12 cellular contexts compared by ENCODE assay signal in the genomic region with DNA sequence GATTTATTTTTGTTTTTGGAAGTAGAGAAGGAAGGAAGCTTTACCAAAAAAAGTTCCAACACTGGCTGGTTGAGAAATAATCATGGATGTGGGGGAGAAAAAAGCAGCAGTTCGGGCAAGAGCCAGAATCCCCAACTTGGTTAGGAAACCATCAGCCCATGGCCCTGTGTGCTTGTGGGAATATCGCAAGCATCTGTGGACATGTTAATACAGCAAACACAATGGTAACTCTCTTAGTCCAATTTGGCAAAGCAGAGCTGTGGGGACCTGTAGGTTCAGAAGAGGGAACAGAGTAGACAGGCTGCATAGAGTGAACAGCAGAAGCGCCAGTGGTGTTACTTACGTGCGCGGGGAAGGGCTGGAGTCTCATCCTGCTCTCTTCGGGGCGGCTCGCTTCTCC. TPM values are rescaled to one million over a fixed set of nuclear protein-coding genes. Genes with fewer than 3 reads are reported as not detected.
DNase-seq lines count a peak whose midpoint lies in the region; ATAC-seq and TF ChIP-seq lines count a peak whose summit lies in the region.
"Had no signal": no experiment of that assay in that cellular context is flagged by ENCODE, and none has a peak within 500 bp of the region (broad histone marks: within the 10 kb centered on the region; RNA-seq: fewer than 3 reads in every experiment).

No MANE protein-coding gene starts in this region.

- H3K4me1 Mint-ChIP-seq in naive thymus-derived CD8-positive, alpha-beta T cell: peaks cover 13 to 34% (median 28%) of the 10 kb centered on the region in 4 donors
- peaks cover 19% of the 10 kb centered on the region for H3K4me1 Mint-ChIP-seq in Calu3 (ENCODE audit: low read depth, unreplicated experiment)

- no peak for TF ChIP-seq POLR2A in uterus (IDR thresholded peaks at IDR 0.05)

- intact Hi-C loops in right cardiac atrium (cut with DNase I): no loop called here
- intact Hi-C loops in Right ventricle myocardium superior (cut with DNase I): no loop called here
- intact Hi-C loops in dorsolateral prefrontal cortex (cut with DNase I): no loop called here
- intact Hi-C loops in uterus (cut with DNase I; ENCODE audit: low total_unique reads): no loop called here
- intact Hi-C loops in Calu3 (cut with micrococcal nuclease; ENCODE audit: unreplicated experiment): no loop called here

- 89% methylated on average over 9 of the region's 9 CpGs for WGBS in right cardiac atrium

- no peaks in the 10 kb centered on the region for H3K36me3 ChIP-seq in uterus

- H3K27me3 ChIP-seq in right cardiac atrium (ENCODE audit: control insufficient read depth, insufficient read depth) (no peaks in the 10 kb centered on the region), dorsolateral prefrontal cortex (no peaks in the 10 kb centered on the region), uterus (no peaks in the 10 kb centered on the region)
- H3K27me3 ChIP-seq: tibial artery had no signal

- peak overlapping the region in 6 of 10 donors; percentile 16 to 57 (median 26) for H3K4me3 Mint-ChIP-seq in naive thymus-derived CD8-positive, alpha-beta T cell
- H3K4me3 Mint-ChIP-seq in Calu3 (ENCODE audit: low read depth, unreplicated experiment): no peak overlapping the region

- no peaks in the 10 kb centered on the region for H3K27me3 Mint-ChIP-seq in naive thymus-derived CD8-positive, alpha-beta T cell
- H3K27me3 Mint-ChIP-seq in Calu3 (ENCODE audit: unreplicated experiment): no peaks in the 10 kb centered on the region

- CTCF ChIA-PET in Calu3 (lab: Charles Lee): no interaction called here

- H3K27ac Mint-ChIP-seq in naive thymus-derived CD8-positive, alpha-beta T cell: peak overlapping the region; percentile 63 to 90 (median 84)
- H3K27ac Mint-ChIP-seq in Calu3 (ENCODE audit: unreplicated experiment): no peak overlapping the region

- H3K9me3 ChIP-seq in right cardiac atrium (ENCODE audit: control insufficient read depth, low read length): no peaks in the 10 kb centered on the region
- H3K9me3 ChIP-seq in uterus: no peaks in the 10 kb centered on the region
- H3K9me3 ChIP-seq: tibial artery had no signal

- no TSS peak for BruUV-seq in Calu3 (replicated peaks; lab: Mats Ljungman, UMichigan)

- H3K36me3 Mint-ChIP-seq in naive thymus-derived CD8-positive, alpha-beta T cell: peaks cover 4 to 75% (median 11%) of the 10 kb centered on the region in 3 donors
- H3K36me3 Mint-ChIP-seq in Calu3 (ENCODE audit: insufficient read depth, unreplicated experiment): peaks cover 10% of the 10 kb centered on the region

- peak overlapping the region; percentile 16 for H3K27ac ChIP-seq in right cardiac atrium (ENCODE audit: low read length)
- H3K27ac ChIP-seq in dorsolateral prefrontal cortex: peak overlapping the region in 55 of 59 donors; percentile 12 to 84 (median 68)
- H3K27ac ChIP-seq in uterus: peak overlapping the region; percentile 48 to 69

- ATAC-seq in right cardiac atrium (peak in 1 of 2 donors; percentile 18), Right ventricle myocardium superior (ENCODE audit: poor library complexity) (no peak), GM19452 (IDR thresholded peaks at IDR 0.05; ENCODE audit: unreplicated experiment) (no peak)
- no peak for ATAC-seq in naive thymus-derived CD8-positive, alpha-beta T cell
- ATAC-seq: left colon had no signal

- H3K4me3 ChIP-seq in right cardiac atrium (ENCODE audit: low read length): no peak overlapping the region
- H3K4me3 ChIP-seq in dorsolateral prefrontal cortex: no peak overlapping the region
- H3K4me3 ChIP-seq in uterus: no peak overlapping the region
- H3K4me3 ChIP-seq: tibial artery had no signal

- H3K9me3 Mint-ChIP-seq in naive thymus-derived CD8-positive, alpha-beta T cell: no peaks in the 10 kb centered on the region
- H3K9me3 Mint-ChIP-seq in Calu3 (ENCODE audit: low read depth, unreplicated experiment): no peaks in the 10 kb centered on the region

- POLR2A ChIA-PET in naive thymus-derived CD8-positive, alpha-beta T cell (lab: Charles Lee): no interaction called here

- TF ChIP-seq CTCF in dorsolateral prefrontal cortex (IDR thresholded peaks at IDR 0.05 in 54 of 56, conservative IDR thresholded peaks at IDR 0.05 in 2 of 56; ENCODE audit: low read depth in 1 of 56, partially characterized antibody in 56 of 56) (no peak), uterus (IDR thresholded peaks at IDR 0.05) (no peak), Calu3 (IDR thresholded peaks at IDR 0.05; ENCODE audit: unreplicated experiment) (no peak)

- peaks cover 17% of the 10 kb centered on the region for H3K4me1 ChIP-seq in right cardiac atrium (ENCODE audit: control insufficient read depth, insufficient read depth, low read length)
- peaks cover 0 to 14% of the 10 kb centered on the region in 2 donors for H3K4me1 ChIP-seq in uterus

- DNase-seq in right cardiac atrium: peak in 1 of 3 donors; percentile 58
- DNase-seq in Right ventricle myocardium superior: no peak
- DNase-seq in dorsolateral prefrontal cortex: no peak
- no peak for DNase-seq in naive thymus-derived CD8-positive, alpha-beta T cell
- DNase-seq in uterus: no peak
- no peak for DNase-seq in Calu3
- no peak for DNase-seq in NCI-H1436 treated with DMSO at 0.1 percent for 48 hours (lab: John Stamatoyannopoulos, UW)
- DNase-seq: activated T-cell treated with anti-CD3 and anti-CD28 coated beads, Interleukin-2, amount 50 U/mL, for 1 hour; KG1; left colon; tibial artery had no signal

RNA-seq across cellular contexts. Expression of a gene that starts 46.8 kb away (rescaled TPM):
- 10 to 100 TPM in 3 of 4 donors, 1 to 10 TPM in 1; 7.1 to 13.5 (median 10.3) TPM for total RNA-seq in right cardiac atrium
- 10.1 TPM for polyA plus RNA-seq in right cardiac atrium
- 8.3 TPM for total RNA-seq in Right ventricle myocardium superior
- total RNA-seq in dorsolateral prefrontal cortex: 10 to 100 TPM; 18.4 to 41.8 (median 27.7) TPM
- 10 to 100 TPM; 36.8 to 39.1 TPM for total RNA-seq in naive thymus-derived CD8-positive, alpha-beta T cell
- 10 to 100 TPM in 1 of 3 donors, 1 to 10 TPM in 2; 6.7 to 11.1 (median 8.6) TPM for polyA plus RNA-seq in naive thymus-derived CD8-positive, alpha-beta T cell
- total RNA-seq in uterus: 10 to 100 TPM in 3 of 4 donors, 1 to 10 TPM in 1; 5.9 to 19.0 (median 12.8) TPM
- 28.0 and 28.8 TPM in 2 replicates for total RNA-seq in Calu3 (2022)

RNA-seq across cellular contexts. Expression of a gene that starts 49.3 kb away (rescaled TPM):
- 10 to 100 TPM; 31.7 to 44.6 (median 35.8) TPM for total RNA-seq in right cardiac atrium
- polyA plus RNA-seq in right cardiac atrium: 17.9 TPM
- total RNA-seq in Right ventricle myocardium superior: 41.5 TPM
- 100 to 1,000 TPM in 4 of 120 experiments, 10 to 100 TPM in 116; 54.2 to 101 (median 79.0) TPM for total RNA-seq in dorsolateral prefrontal cortex
- 100 to 1,000 TPM in 1 of 2 experiments, 10 to 100 TPM in 1; 99.0 to 102 TPM for total RNA-seq in naive thymus-derived CD8-positive, alpha-beta T cell
- 10 to 100 TPM; 54.9 to 67.4 (median 57.6) TPM for polyA plus RNA-seq in naive thymus-derived CD8-positive, alpha-beta T cell
- 10 to 100 TPM; 30.3 to 55.7 (median 47.0) TPM for total RNA-seq in uterus
- 56.0 TPM in 2 replicates for total RNA-seq in Calu3 (2022)

RNA-seq across cellular contexts. Expression of a gene that starts 52.3 kb away (rescaled TPM):
- total RNA-seq in right cardiac atrium: 10 to 100 TPM; 20.5 to 24.7 (median 21.1) TPM
- polyA plus RNA-seq in right cardiac atrium: 9.6 TPM
- total RNA-seq in Right ventricle myocardium superior: 24.7 TPM
- total RNA-seq in dorsolateral prefrontal cortex: 10 to 100 TPM; 21.4 to 70.9 (median 41.3) TPM
- 10 to 100 TPM; 56.8 to 61.7 TPM for total RNA-seq in naive thymus-derived CD8-positive, alpha-beta T cell
- polyA plus RNA-seq in naive thymus-derived CD8-positive, alpha-beta T cell: 10 to 100 TPM; 37.0 to 45.9 (median 40.1) TPM
- 10 to 100 TPM; 13.1 to 54.3 (median 37.7) TPM for total RNA-seq in uterus
- total RNA-seq in Calu3 (2022): 34.5 and 40.4 TPM in 2 replicates

Comparison
In these comparisons a context has a peak if more than half of its experiments do, and no peak if none do; other contexts are left out.
1. H3K27ac ChIP-seq: peak in every context shown above with its lines; median percentile 68 in dorsolateral prefrontal cortex; 58 in uterus; 16 in right cardiac atrium.